In the genomic region with DNA sequence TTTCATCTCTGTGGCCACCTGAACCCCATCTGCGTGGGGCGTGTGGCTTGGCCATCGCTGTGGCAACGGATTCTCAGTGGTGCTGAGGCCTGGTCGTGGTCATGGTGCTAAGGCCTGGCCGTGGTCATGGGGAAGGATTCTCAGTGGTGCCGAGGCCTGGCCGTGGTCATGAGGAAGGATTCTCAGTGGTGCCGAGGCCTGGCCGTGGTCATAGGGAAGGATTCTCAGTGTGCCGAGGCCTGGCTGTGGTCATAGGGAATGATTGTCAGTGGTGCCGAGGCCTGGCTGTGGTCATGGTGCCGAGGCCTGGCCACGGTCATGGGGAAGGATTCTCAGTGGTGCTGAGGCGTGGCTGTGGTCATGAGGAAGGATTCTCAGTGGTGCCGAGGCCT, we compare ENCODE assay signal across 18 cellular contexts.
"Had no signal": no experiment of that assay in that cellular context is flagged by ENCODE, and none has a peak within 500 bp of the region (broad histone marks: within the 10 kb centered on the region; RNA-seq: fewer than 3 reads in every experiment).

No MANE protein-coding gene starts in this region.

- H3K27ac ChIP-seq: lower lobe of right lung, prostate gland, skin epidermis, spleen, thoracic aorta, tibial nerve, upper lobe of right lung, uterus had no signal

- H3K4me1 ChIP-seq: lower lobe of right lung, prostate gland, tibial nerve, upper lobe of right lung, uterus had no signal

- H3K4me3 ChIP-seq: lower lobe of right lung, prostate gland, skin epidermis, spleen, thoracic aorta, tibial nerve, upper lobe of right lung, uterus had no signal

- ATAC-seq: left ventricle myocardium superior; lower lobe of right lung; naive thymus-derived CD8-positive, alpha-beta T cell; right cardiac atrium; stimulated activated memory B cell treated with anti-CD40 and anti-IgM and Interleukin-4, amounts not matched to agents 10 μg/mL and 1 μg/mL and 100 μg/mL, for 72 hours; stimulated activated naive CD8-positive, alpha-beta T cell treated with anti-CD3 and anti-CD28 coated beads, Interleukin-15, Interleukin-2, amounts not matched to agents 100 U/mL and 50 U/mL, for 24 hours; upper lobe of right lung had no signal

- H3K36me3 ChIP-seq: lower lobe of right lung, prostate gland, spleen, thoracic aorta, tibial nerve, upper lobe of right lung, uterus had no signal

- H3K4me3 Mint-ChIP-seq: immature natural killer cell; naive thymus-derived CD8-positive, alpha-beta T cell; stimulated activated memory B cell treated with anti-CD40 and anti-IgM and Interleukin-4, amounts not matched to agents 10 μg/mL and 1 μg/mL and 100 μg/mL, for 72 hours had no signal

- H3K9me3 Mint-ChIP-seq: immature natural killer cell; stimulated activated memory B cell treated with anti-CD40 and anti-IgM and Interleukin-4, amounts not matched to agents 10 μg/mL and 1 μg/mL and 100 μg/mL, for 72 hours had no signal

- H3K9me3 ChIP-seq: lower lobe of right lung, prostate gland, spleen, thoracic aorta, tibial nerve, upper lobe of right lung, uterus had no signal

- H3K27me3 ChIP-seq: tibial nerve, upper lobe of right lung, uterus had no signal

- H3K4me1 Mint-ChIP-seq: immature natural killer cell had no signal

- H3K36me3 Mint-ChIP-seq: immature natural killer cell; naive thymus-derived CD8-positive, alpha-beta T cell; stimulated activated memory B cell treated with anti-CD40 and anti-IgM and Interleukin-4, amounts not matched to agents 10 μg/mL and 1 μg/mL and 100 μg/mL, for 72 hours had no signal

- DNase-seq: cortex of kidney; effector CD4-positive, alpha-beta T cell; hypothalamus; immature natural killer cell; left ventricle myocardium superior; lower lobe of right lung; naive thymus-derived CD8-positive, alpha-beta T cell; right cardiac atrium; stimulated activated CD4-positive, alpha-beta T cell treated with anti-CD3 and anti-CD28 coated beads, Interleukin-4, amount 100 ng/mL, for 4 hours; stimulated activated naive CD8-positive, alpha-beta T cell treated with anti-CD3 and anti-CD28 coated beads, Interleukin-15, Interleukin-2, amounts not matched to agents 100 U/mL and 50 U/mL, for 24 hours; upper lobe of right lung; uterus had no signal

- H3K27ac Mint-ChIP-seq: immature natural killer cell; naive thymus-derived CD8-positive, alpha-beta T cell; stimulated activated memory B cell treated with anti-CD40 and anti-IgM and Interleukin-4, amounts not matched to agents 10 μg/mL and 1 μg/mL and 100 μg/mL, for 72 hours had no signal
